ENCODE assay signal across 8 cellular contexts in the genomic region with DNA sequence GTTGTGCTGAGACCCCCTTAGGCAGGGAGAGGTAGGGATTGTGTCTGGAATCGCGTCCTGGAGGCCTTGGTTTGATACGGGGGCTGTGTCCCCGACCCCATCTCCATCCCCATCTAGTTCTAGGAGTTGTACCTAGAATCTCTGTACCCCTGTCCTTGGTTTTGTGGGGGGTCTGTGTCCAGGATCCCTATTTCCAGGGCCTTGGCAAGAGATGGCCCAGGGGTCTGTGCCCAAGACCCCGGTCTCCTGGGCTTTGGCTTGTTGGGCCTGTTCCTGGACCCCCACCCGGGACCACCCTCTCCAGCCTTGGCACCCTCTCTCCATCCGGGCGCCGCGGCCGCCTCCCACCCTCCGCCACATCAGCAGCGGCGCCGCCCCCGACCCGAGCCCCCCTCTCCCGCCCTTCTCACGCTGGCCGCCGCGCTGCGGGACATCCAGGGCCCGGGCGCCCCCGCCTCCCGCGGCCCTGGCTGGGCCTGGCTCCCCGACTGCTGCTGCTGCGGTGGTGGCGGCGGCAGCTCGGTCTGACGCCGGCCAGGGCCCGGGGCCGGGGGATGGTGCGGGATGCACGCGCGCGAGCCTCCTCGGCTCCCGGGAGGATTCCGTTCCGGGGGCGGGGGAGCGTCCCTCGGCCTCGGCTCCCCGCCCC. TPM values are rescaled to one million over a fixed set of nuclear protein-coding genes. Genes with fewer than 3 reads are reported as not detected.
DNase-seq lines count a peak whose midpoint lies in the region; TF ChIP-seq lines count a peak whose summit lies in the region.

A gene (minus strand): TSS at position 602 of the 649 bp plus-strand sequence. CDS start 168 bp downstream, at position 434.

- H3K4me3 ChIP-seq in WI38 (ENCODE audit: low read depth, low read length), result peak within 1 kb of the TSS; percentile 93

- H3K9me3 Mint-ChIP-seq in T-helper 1 cell treated with Interleukin-12 subunit alpha and Interleukin-12 subunit beta and Interleukin-4 antibody, amounts not matched to agents 30 μg/mL and 1 μg/mL, for 36 hours, result no peaks in the 10 kb centered on the region
- peaks cover 12% of the 10 kb centered on the region for H3K9me3 Mint-ChIP-seq in glutamatergic neuron (ENCODE audit: unreplicated experiment)

- TF ChIP-seq CTCF in WI38 (IDR thresholded peaks at IDR 0.05; ENCODE audit: low read depth, low read length) (no peak), glutamatergic neuron (IDR thresholded peaks at IDR 0.05; ENCODE audit: partially characterized antibody, unreplicated experiment) (no peak)

- peak within 1 kb of the TSS; percentile 92 for H3K4me3 Mint-ChIP-seq in T-helper 1 cell treated with Interleukin-12 subunit alpha and Interleukin-12 subunit beta and Interleukin-4 antibody, amounts not matched to agents 30 μg/mL and 1 μg/mL, for 36 hours
- peak within 1 kb of the TSS; percentile 85 for H3K4me3 Mint-ChIP-seq in glutamatergic neuron (ENCODE audit: unreplicated experiment)

- H3K36me3 Mint-ChIP-seq in T-helper 1 cell treated with Interleukin-12 subunit alpha and Interleukin-12 subunit beta and Interleukin-4 antibody, amounts not matched to agents 30 μg/mL and 1 μg/mL, for 36 hours (ENCODE audit: low read depth), result peaks cover 4% of the 10 kb centered on the region
- peaks cover 8% of the 10 kb centered on the region for H3K36me3 Mint-ChIP-seq in glutamatergic neuron (ENCODE audit: unreplicated experiment)

- H3K4me1 Mint-ChIP-seq in T-helper 1 cell treated with Interleukin-12 subunit alpha and Interleukin-12 subunit beta and Interleukin-4 antibody, amounts not matched to agents 30 μg/mL and 1 μg/mL, for 36 hours (ENCODE audit: low read depth), result peaks cover 3% of the 10 kb centered on the region
- peaks cover 20% of the 10 kb centered on the region for H3K4me1 Mint-ChIP-seq in glutamatergic neuron (ENCODE audit: low read depth, unreplicated experiment)

- H3K27me3 Mint-ChIP-seq in T-helper 1 cell treated with Interleukin-12 subunit alpha and Interleukin-12 subunit beta and Interleukin-4 antibody, amounts not matched to agents 30 μg/mL and 1 μg/mL, for 36 hours (ENCODE audit: low read depth), result no peaks in the 10 kb centered on the region
- peaks cover 9% of the 10 kb centered on the region for H3K27me3 Mint-ChIP-seq in glutamatergic neuron (ENCODE audit: unreplicated experiment)

- H3K27ac Mint-ChIP-seq in T-helper 1 cell treated with Interleukin-12 subunit alpha and Interleukin-12 subunit beta and Interleukin-4 antibody, amounts not matched to agents 30 μg/mL and 1 μg/mL, for 36 hours, result peak within 1 kb of the TSS; percentile 96
- peak within 1 kb of the TSS; percentile 98 for H3K27ac Mint-ChIP-seq in glutamatergic neuron (ENCODE audit: unreplicated experiment)

- DNase-seq in T-helper 1 cell, result no peak
- no peak for DNase-seq in glutamatergic neuron
- no peak for DNase-seq in pulmonary artery endothelial cell (ENCODE audit: low read depth, low spot score)
- no peak for DNase-seq in activated CD4-positive, CD25-positive, alpha-beta regulatory T cell treated with anti-CD3 and anti-CD28 coated beads, Interleukin-2, amount 50 U/mL, for 72 hours
- DNase-seq in T-helper 9 cell, result no peak
- no peak for DNase-seq in foreskin melanocyte

RNA-seq across cellular contexts. Expression of the gene that starts here (rescaled TPM):
- total RNA-seq in glutamatergic neuron (ENCODE audit: unreplicated experiment) (250 TPM), pulmonary artery endothelial cell (19.4 and 23.8 TPM in 2 replicates)

Comparison
In these comparisons a context has a peak if more than half of its experiments do, and no peak if none do; other contexts are left out.
1. RNA of the gene that starts here (total RNA-seq): 250 TPM in glutamatergic neuron (single experiment); 19.4 to 23.8 TPM in pulmonary artery endothelial cell; every median in the first group is over 10 times any median in the second.